Comparison of ENCODE assay signal across 1 cellular context in genomic region chr4:183348706-183349659, GRCh38.
TF ChIP-seq lines count a peak whose summit lies in the region.

No MANE protein-coding gene starts in this region.

TF ChIP-seq in SK-N-SH treated with all-trans-retinoic acid at 6 μM for 48 hours, 23 proteins besides CTCF, POLR2A, EP300 and RAD21 (continued from another document):
- peak; percentile 99 for TF ChIP-seq POU6F1 (CRISPR knock-in tag; IDR thresholded peaks at IDR 0.05; ENCODE audit: borderline replicate concordance, low read depth)
- TF ChIP-seq ESRRG (CRISPR knock-in tag; IDR thresholded peaks at IDR 0.05) = peak; percentile 98
- peak; percentile 100 for TF ChIP-seq CSDC2 (CRISPR knock-in tag; IDR thresholded peaks at IDR 0.05)
- TF ChIP-seq ZFP3 (CRISPR knock-in tag; IDR thresholded peaks at IDR 0.05) = peak; percentile 99
- peak; percentile 99 for TF ChIP-seq RARB (CRISPR knock-in tag; IDR thresholded peaks at IDR 0.05)
- peak; percentile 100 for TF ChIP-seq OSR1 (CRISPR knock-in tag; IDR thresholded peaks at IDR 0.05)
- peak; percentile 61; the same call in 1 of the 2 replicates for TF ChIP-seq ARNTL (CRISPR knock-in tag; IDR thresholded peaks at IDR 0.05; ENCODE audit: borderline replicate concordance, low read depth)
- peak; percentile 92; the same call in 1 of the 2 replicates for TF ChIP-seq BACH2 (CRISPR knock-in tag; IDR thresholded peaks at IDR 0.05; ENCODE audit: borderline replicate concordance)
- TF ChIP-seq GLIS3 (CRISPR knock-in tag; IDR thresholded peaks at IDR 0.05) = peak; percentile 99
- peak; percentile 93; the same call in 1 of the 2 replicates for TF ChIP-seq TSHZ2 (CRISPR knock-in tag; IDR thresholded peaks at IDR 0.05)
- peak; percentile 99 for TF ChIP-seq CSRNP3 (CRISPR knock-in tag; IDR thresholded peaks at IDR 0.05)
